9 cellular contexts compared by ENCODE assay signal in the genomic region with DNA sequence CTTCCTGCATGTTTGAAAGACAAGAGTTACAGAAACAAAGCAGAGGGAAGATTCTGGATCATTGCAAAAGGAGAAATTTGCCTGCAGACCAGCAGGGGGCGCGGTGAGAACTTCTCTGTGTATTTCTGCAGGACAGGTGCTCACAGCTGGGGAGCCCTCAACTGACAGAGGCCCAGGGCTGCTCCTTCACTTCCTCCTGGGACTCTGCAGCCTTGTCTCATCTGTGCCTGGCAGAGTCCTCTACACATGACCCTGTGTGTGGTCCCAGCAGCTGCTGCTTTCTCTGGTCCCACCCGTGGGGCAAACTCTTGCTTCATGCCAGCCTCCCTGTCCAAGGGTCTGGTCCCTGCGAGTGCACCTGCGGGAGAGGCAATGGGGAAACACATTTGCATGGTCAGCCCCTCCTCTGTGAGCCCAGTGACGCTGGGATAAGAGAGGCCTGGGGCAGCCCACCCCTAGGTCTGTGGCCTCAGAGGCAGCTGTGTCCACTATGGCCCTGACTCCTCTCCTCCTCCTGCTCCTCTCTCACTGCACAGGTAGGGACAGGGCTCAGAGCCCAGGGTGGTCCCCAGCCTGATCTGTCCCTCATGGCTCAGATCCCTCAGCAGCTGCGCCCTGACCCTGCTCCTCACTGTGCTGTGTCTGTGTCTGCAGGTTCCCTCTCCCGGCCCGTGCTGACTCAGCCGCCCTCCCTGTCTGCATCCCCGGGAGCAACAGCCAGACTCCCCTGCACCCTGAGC.
DNase-seq lines count a peak whose midpoint lies in the region; ATAC-seq, FAIRE-seq and TF ChIP-seq lines count a peak whose summit lies in the region.
"Had no signal": no experiment of that assay in that cellular context is flagged by ENCODE, and none has a peak within 500 bp of the region (broad histone marks: within the 10 kb centered on the region; RNA-seq: fewer than 3 reads in every experiment).

No MANE protein-coding gene starts in this region.

- H3K79me2 ChIP-seq in Loucy (ENCODE audit: insufficient read depth, low read length): no peaks in the 10 kb centered on the region

- no peaks in the 10 kb centered on the region for H3K36me3 ChIP-seq in Loucy (ENCODE audit: insufficient read depth, low read length)
- H3K36me3 ChIP-seq in tibial artery: no peaks in the 10 kb centered on the region
- H3K36me3 ChIP-seq: vagina had no signal

- peak overlapping the region; percentile 92 for H2AFZ ChIP-seq in Loucy (ENCODE audit: low read length)

- no peaks in the 10 kb centered on the region for H4K20me1 ChIP-seq in Loucy (ENCODE audit: insufficient read depth, low read length, poor library complexity, severe bottlenecking)

- peak; percentile 82 for TF ChIP-seq CTCF in Loucy (conservative IDR thresholded peaks at IDR 0.05; ENCODE audit: low read length)
- peak; percentile 90 for TF ChIP-seq CTCF in VCaP (conservative IDR thresholded peaks at IDR 0.05)
- peak; percentile 70 for TF ChIP-seq CTCF in fibroblast of mammary gland (conservative IDR thresholded peaks at IDR 0.05; ENCODE audit: control insufficient read depth, insufficient read depth, low read depth, low read length)
- no peak for TF ChIP-seq CTCF in tibial artery (IDR thresholded peaks at IDR 0.05)

- H3K27me3 ChIP-seq in Loucy (ENCODE audit: insufficient read depth, low read length, poor library complexity, severe bottlenecking): no peaks in the 10 kb centered on the region
- H3K27me3 ChIP-seq in tibial artery: peaks cover 0 to 48% of the 10 kb centered on the region in 2 donors
- H3K27me3 ChIP-seq: vagina had no signal

- H3K27ac ChIP-seq in VCaP (no peak overlapping the region), tibial artery (no peak overlapping the region)
- H3K27ac ChIP-seq: vagina had no signal

- no peak for ATAC-seq in GM18498 (IDR thresholded peaks at IDR 0.05; ENCODE audit: unreplicated experiment)

- peaks cover 19% of the 10 kb centered on the region for H3K4me1 ChIP-seq in Loucy (ENCODE audit: insufficient read depth, low read length, poor library complexity, severe bottlenecking)
- H3K4me1 ChIP-seq in tibial artery: no peaks in the 10 kb centered on the region
- H3K4me1 ChIP-seq: vagina had no signal

- H3F3A ChIP-seq in Loucy (ENCODE audit: low read depth): no peaks in the 10 kb centered on the region

- peak; percentile 98 for FAIRE-seq in GM19239 (lab: Jason Lieb, UNC)

- H3K4me3 ChIP-seq in Loucy (ENCODE audit: low read length, poor library complexity, severe bottlenecking) (no peak overlapping the region), fibroblast of mammary gland (ENCODE audit: control insufficient read depth, low read depth, low read length) (no peak overlapping the region), skeletal muscle cell (ENCODE audit: low read depth, low read length) (no peak overlapping the region), tibial artery (no peak overlapping the region)
- H3K4me3 ChIP-seq: vagina had no signal

- no peaks in the 10 kb centered on the region for H3K9me2 ChIP-seq in Loucy (replicated peaks; ENCODE audit: low read depth, low read length)

- no peak overlapping the region for H3K4me2 ChIP-seq in Loucy (ENCODE audit: low read depth, low read length, poor library complexity, severe bottlenecking)

- intact Hi-C loops in tibial artery (cut with DNase I; ENCODE audit: low total_unique reads): no loop called here

- DNase-seq in COR-L47 (lab: John Stamatoyannopoulos, UW) (peak; percentile 26), GM19239 (ENCODE audit: insufficient read length, low spot score) (peak; percentile 50), fibroblast of mammary gland (ENCODE audit: low read depth) (peak; percentile 39), skeletal muscle cell (ENCODE audit: low read depth) (peak; percentile 4), tibial artery (no peak)

- H3K9me3 ChIP-seq in Loucy (ENCODE audit: insufficient read depth, low read depth, low read length) (no peaks in the 10 kb centered on the region), tibial artery (no peaks in the 10 kb centered on the region)
- H3K9me3 ChIP-seq: vagina had no signal

- H3K9ac ChIP-seq in Loucy (ENCODE audit: low read depth, low read length, poor library complexity, severe bottlenecking): peak overlapping the region; percentile 52

Comparison
In these comparisons a context has a peak if more than half of its experiments do, and no peak if none do; other contexts are left out.
1. DNase-seq: peak in COR-L47 (single experiment), GM19239 (single experiment), fibroblast of mammary gland (single experiment) and skeletal muscle cell (single experiment); none in tibial artery (0 of 2).
2. CTCF ChIP-seq: peak in Loucy (single experiment), VCaP (single experiment) and fibroblast of mammary gland (single experiment); none in tibial artery (0 of 2).